ENCODE assay signal across 8 cellular contexts in genomic region chr13:72781461-72782439, GRCh38. TPM values are rescaled to one million over a fixed set of nuclear protein-coding genes. Genes with fewer than 3 reads are reported as not detected.
DNase-seq lines count a peak whose midpoint lies in the region; ATAC-seq and TF ChIP-seq lines count a peak whose summit lies in the region.

Gene DIS3, minus strand, starts transcription at chr13:72781900. Its CDS starts 68 bp downstream, at chr13:72781832.
Gene PIBF1, plus strand, starts transcription at chr13:72782133. Its CDS starts 1,337 bp downstream, at chr13:72783470.

- peak within 1 kb of the TSS; percentile 89 to 96 for H3K27ac ChIP-seq in lung (ENCODE audit: low read depth in 1 of 2, low read length in 1 of 2)

- peak within 1 kb of the TSS; percentile 95 for H3K4me3 ChIP-seq in lung

- H3K36me3 ChIP-seq in lung (ENCODE audit: control insufficient read depth in 2 of 2, insufficient read depth in 2 of 2, low read length in 2 of 2) = peaks cover 4 to 16% of the 10 kb centered on the region in 2 donors

- H3K27me3 ChIP-seq in lung (ENCODE audit: control insufficient read depth, insufficient read depth) = no peaks in the 10 kb centered on the region

- DNase-seq in COLO668 (lab: John Stamatoyannopoulos, UW; ENCODE audit: unreplicated experiment) (peak; percentile 100), HS-27A (ENCODE audit: low read depth) (peak; percentile 77), NK-92 (lab: John Stamatoyannopoulos, UW; ENCODE audit: unreplicated experiment) (peak; percentile 84), lung (ENCODE audit: low spot score) (peak; percentile 98)
- DNase-seq in activated CD8-positive, alpha-beta memory T cell treated with anti-CD3 and anti-CD28 coated beads for 1 hour (ENCODE audit: extremely low read depth in 1 of 2, low read depth in 1 of 2) = peak; percentile 84 to 90
- DNase-seq in effector CD4-positive, alpha-beta T cell = peak; percentile 95
- peak; percentile 85 to 91 (median 89) for DNase-seq in stimulated activated CD4-positive, alpha-beta T cell treated with anti-CD3 and anti-CD28 coated beads, TNF-alpha, amount 100 ng/mL, for 4 hours (ENCODE audit: low read depth in 3 of 3)

- no peaks in the 10 kb centered on the region for H3K9me3 ChIP-seq in lung (ENCODE audit: control insufficient read depth in 2 of 2, insufficient read depth in 1 of 2, low read length in 1 of 2)

- 0% methylated on average over 80 to 81 of the region's 81 CpGs for WGBS in lung, 2 donors

- no peak for TF ChIP-seq CTCF in lung (IDR thresholded peaks at IDR 0.05; ENCODE audit: control extremely low read depth, extremely low read depth)

- ATAC-seq in GM19467 (IDR thresholded peaks at IDR 0.05; ENCODE audit: unreplicated experiment) = peak; percentile 98
- peak; percentile 100 for ATAC-seq in lung (ENCODE audit: insufficient read depth, low FRiP score)

- peaks cover 2 to 22% of the 10 kb centered on the region in 2 donors for H3K4me1 ChIP-seq in lung (ENCODE audit: control insufficient read depth in 2 of 2, insufficient read depth in 2 of 2, low read length in 2 of 2)

RNA-seq across cellular contexts. Expression of gene DIS3, which starts in this region (rescaled TPM):
- total RNA-seq in lung = 10 to 100 TPM; 30.9 to 40.4 TPM
- 10 to 100 TPM; 11.2 to 13.5 TPM for polyA plus RNA-seq in lung

RNA-seq across cellular contexts. Expression of gene PIBF1, which starts in this region (rescaled TPM):
- 10 to 100 TPM; 26.6 to 61.1 TPM for total RNA-seq in lung
- 10 to 100 TPM in 1 of 2 donors, 1 to 10 TPM in 1; 8.4 to 24.7 TPM for polyA plus RNA-seq in lung

Comparison
In these comparisons a context has a peak if more than half of its experiments do, and no peak if none do; other contexts are left out.
1. Peak in every context shown above with its lines: DNase-seq, ATAC-seq, H3K4me3 ChIP-seq and H3K27ac ChIP-seq.